9 cellular contexts compared by ENCODE assay signal in genomic region chr17:36947922-36948716, GRCh38. TPM values are rescaled to one million over a fixed set of nuclear protein-coding genes. Genes with fewer than 3 reads are reported as not detected.
DNase-seq lines count a peak whose midpoint lies in the region; ATAC-seq, FAIRE-seq and TF ChIP-seq lines count a peak whose summit lies in the region.
"Had no signal": no experiment of that assay in that cellular context is flagged by ENCODE, and none has a peak within 500 bp of the region (broad histone marks: within the 10 kb centered on the region; RNA-seq: fewer than 3 reads in every experiment).

No MANE protein-coding gene starts in this region.

- TF ChIP-seq CTCF in mesothelial cell of epicardium (IDR thresholded peaks at IDR 0.05; ENCODE audit: unreplicated experiment): no peak

- H3K27me3 Mint-ChIP-seq in mesothelial cell of epicardium (ENCODE audit: low read depth): peaks cover 55% of the 10 kb centered on the region

- DNase-seq in SHP77 treated with DMSO at 0.1 percent for 48 hours (lab: John Stamatoyannopoulos, UW) (peak; percentile 74), SHP77 (lab: John Stamatoyannopoulos, UW) (no peak), NCI-H146 treated with DMSO at 0.1 percent for 48 hours (lab: John Stamatoyannopoulos, UW; ENCODE audit: unreplicated experiment) (peak; percentile 47), cerebellar cortex (ENCODE audit: low spot score) (peak; percentile 70), mesothelial cell of epicardium (ENCODE audit: low spot score in 2 of 2, unreplicated experiment in 2 of 2) (no peak), GM19239 (ENCODE audit: insufficient read length, low spot score) (no peak)

- peaks cover 20% of the 10 kb centered on the region for H3K4me1 Mint-ChIP-seq in mesothelial cell of epicardium

- peaks cover 10% of the 10 kb centered on the region for H3K36me3 Mint-ChIP-seq in mesothelial cell of epicardium

- peak overlapping the region; percentile 81 for H3K4me3 Mint-ChIP-seq in mesothelial cell of epicardium

- H3K27ac Mint-ChIP-seq in mesothelial cell of epicardium: peak overlapping the region; percentile 96

- no peak for FAIRE-seq in GM19239 (lab: Jason Lieb, UNC)
- FAIRE-seq: endometrium had no signal

- no peaks in the 10 kb centered on the region for H3K9me3 Mint-ChIP-seq in mesothelial cell of epicardium

- no peak for ATAC-seq in GM21515 (IDR thresholded peaks at IDR 0.05; ENCODE audit: unreplicated experiment)
- no peak for ATAC-seq in HG03342 (IDR thresholded peaks at IDR 0.05; ENCODE audit: unreplicated experiment)

RNA-seq across cellular contexts. Expression of gene AATF, which starts 0.6 kb away (rescaled TPM):
- total RNA-seq in mesothelial cell of epicardium: 31.3 to 36.2 TPM (median 33.9 TPM) in 3 replicates

RNA-seq across cellular contexts. Expression of gene LHX1, which starts 10.8 kb away (rescaled TPM):
- total RNA-seq in mesothelial cell of epicardium: not detected in 3 replicates

Comparison
In these comparisons a context has a peak if more than half of its experiments do, and no peak if none do; other contexts are left out.
1. DNase-seq: peak in SHP77 treated with DMSO at 0.1 percent for 48 hours (single experiment), NCI-H146 treated with DMSO at 0.1 percent for 48 hours (single experiment) and cerebellar cortex (single experiment); none in SHP77 (0 of 2), mesothelial cell of epicardium (0 of 2) and GM19239 (single experiment).